ENCODE assay signal across 20 cellular contexts in genomic region chr15:70160267-70160666, GRCh38.
DNase-seq lines count a peak whose midpoint lies in the region; ATAC-seq, FAIRE-seq and TF ChIP-seq lines count a peak whose summit lies in the region.
"Had no signal": no experiment of that assay in that cellular context is flagged by ENCODE, and none has a peak within 500 bp of the region (broad histone marks: within the 10 kb centered on the region; RNA-seq: fewer than 3 reads in every experiment).

No MANE protein-coding gene starts in this region.

- TF ChIP-seq CTCF in fibroblast of mammary gland (conservative IDR thresholded peaks at IDR 0.05; ENCODE audit: control insufficient read depth, insufficient read depth, low read depth, low read length), result no peak

- H3K27me3 Mint-ChIP-seq in activated T-cell treated with anti-CD3 and anti-CD28 coated beads, Interleukin-2, amount 50 U/mL, for 4 hours (ENCODE audit: low read depth), result peaks cover 10% of the 10 kb centered on the region

- ATAC-seq in activated T-cell treated with anti-CD3 and anti-CD28 coated beads, Interleukin-2, amount 50 U/mL, for 4 hours, result no peak

- H3K9me3 Mint-ChIP-seq in activated T-cell treated with anti-CD3 and anti-CD28 coated beads, Interleukin-2, amount 50 U/mL, for 4 hours, result no peaks in the 10 kb centered on the region
- H3K9me3 Mint-ChIP-seq: activated T-cell treated with anti-CD3 and anti-CD28 coated beads, Interleukin-2, amount 50 U/mL, for 24 hours; CD4-positive, alpha-beta memory T cell; nephron; T-helper 1 cell treated with Interleukin-12 subunit alpha and Interleukin-12 subunit beta and Interleukin-4 antibody, amounts not matched to agents 30 μg/mL and 1 μg/mL, for 36 hours had no signal

- H3K4me3 ChIP-seq in fibroblast of mammary gland (ENCODE audit: control insufficient read depth, low read depth, low read length) (no peak overlapping the region), skeletal muscle tissue (ENCODE audit: low read length in 3 of 3) (no peak overlapping the region)
- H3K4me3 ChIP-seq: colonic mucosa, upper lobe of left lung had no signal

- no peak for FAIRE-seq in GM12892 (lab: Jason Lieb, UNC)
- FAIRE-seq: G401.6 had no signal

- no peaks in the 10 kb centered on the region for H3K4me1 Mint-ChIP-seq in activated T-cell treated with anti-CD3 and anti-CD28 coated beads, Interleukin-2, amount 50 U/mL, for 4 hours (ENCODE audit: low read depth)
- H3K4me1 Mint-ChIP-seq: CD4-positive, alpha-beta memory T cell had no signal

- peak; percentile 29 for DNase-seq in HS-27A (ENCODE audit: low read depth)
- DNase-seq in RPMI7951 (ENCODE audit: low read depth), result peak; percentile 55
- DNase-seq in fibroblast of mammary gland (ENCODE audit: low read depth), result peak; percentile 66
- DNase-seq in SKM-1 (lab: John Stamatoyannopoulos, UW; ENCODE audit: unreplicated experiment), result no peak
- DNase-seq in activated T-cell treated with anti-CD3 and anti-CD28 coated beads, Interleukin-2, amount 50 U/mL, for 4 hours, result no peak
- no peak for DNase-seq in GM12892 (ENCODE audit: insufficient read length)
- DNase-seq in NCI-H2171 (lab: John Stamatoyannopoulos, UW), result no peak
- DNase-seq: activated CD4-positive, alpha-beta T cell treated with anti-CD3 and anti-CD28 coated beads for 48 hours; activated T-cell treated with anti-CD3 and anti-CD28 coated beads, Interleukin-2, amount 50 U/mL, for 24 hours; CD4-positive, alpha-beta memory T cell; colonic mucosa; NCI-H1417 treated with DMSO at 0.1 percent for 48 hours; NCI-H510A; retina; stimulated activated CD4-positive, alpha-beta T cell treated with anti-CD3 and anti-CD28 coated beads, Interleukin-4, amount 100 ng/mL, for 1 hour; upper lobe of left lung had no signal

- no peak for TF ChIP-seq POLR2A in GM12892 (IDR thresholded peaks at IDR 0.05; ENCODE audit: low read depth, low read length)

- peaks cover 0 to 3% (median 0%) of the 10 kb centered on the region in 3 donors for H3K9me3 ChIP-seq in skeletal muscle tissue (ENCODE audit: control insufficient read depth in 3 of 3, low read length in 3 of 3)
- H3K9me3 ChIP-seq: colonic mucosa, upper lobe of left lung had no signal

- no peaks in the 10 kb centered on the region for H3K36me3 Mint-ChIP-seq in activated T-cell treated with anti-CD3 and anti-CD28 coated beads, Interleukin-2, amount 50 U/mL, for 4 hours (ENCODE audit: insufficient read depth)
- H3K36me3 Mint-ChIP-seq: CD4-positive, alpha-beta memory T cell had no signal

- no peaks in the 10 kb centered on the region for H3K36me3 ChIP-seq in skeletal muscle tissue (ENCODE audit: control insufficient read depth in 3 of 3, insufficient read depth in 3 of 3, low read length in 3 of 3)
- H3K36me3 ChIP-seq: colonic mucosa, upper lobe of left lung had no signal

- H3K27ac ChIP-seq in skeletal muscle tissue (ENCODE audit: low read depth, low read length), result peak overlapping the region; percentile 34
- H3K27ac ChIP-seq: colonic mucosa, upper lobe of left lung had no signal

- no peaks in the 10 kb centered on the region for H3K27me3 ChIP-seq in skeletal muscle tissue (ENCODE audit: control insufficient read depth in 3 of 3, insufficient read depth in 3 of 3, low read length in 3 of 3)
- H3K27me3 ChIP-seq: colonic mucosa, upper lobe of left lung had no signal

- H3K4me1 ChIP-seq in skeletal muscle tissue (ENCODE audit: control insufficient read depth in 3 of 3, insufficient read depth in 3 of 3, low read length in 3 of 3), result peaks cover 48 to 63% (median 53%) of the 10 kb centered on the region in 3 donors
- H3K4me1 ChIP-seq: colonic mucosa had no signal

- no peak overlapping the region for H3K4me3 Mint-ChIP-seq in activated T-cell treated with anti-CD3 and anti-CD28 coated beads, Interleukin-2, amount 50 U/mL, for 4 hours
- H3K4me3 Mint-ChIP-seq: activated T-cell treated with anti-CD3 and anti-CD28 coated beads, Interleukin-2, amount 50 U/mL, for 24 hours; CD4-positive, alpha-beta memory T cell; nephron; T-helper 1 cell treated with Interleukin-12 subunit alpha and Interleukin-12 subunit beta and Interleukin-4 antibody, amounts not matched to agents 30 μg/mL and 1 μg/mL, for 36 hours had no signal

- peak overlapping the region in 1 of 3 donors; percentile 40 for H3K9ac ChIP-seq in skeletal muscle tissue (ENCODE audit: low read depth in 1 of 3, low read length in 3 of 3)

Comparison
In these comparisons a context has a peak if more than half of its experiments do, and no peak if none do; other contexts are left out.
1. DNase-seq: peak in HS-27A (single experiment), RPMI7951 (single experiment) and fibroblast of mammary gland (single experiment); none in SKM-1 (single experiment), activated T-cell treated with anti-CD3 and anti-CD28 coated beads, Interleukin-2, amount 50 U/mL, for 4 hours (single experiment), GM12892 (single experiment) and NCI-H2171 (single experiment).